1 cellular context compared by ENCODE assay signal in the genomic region with DNA sequence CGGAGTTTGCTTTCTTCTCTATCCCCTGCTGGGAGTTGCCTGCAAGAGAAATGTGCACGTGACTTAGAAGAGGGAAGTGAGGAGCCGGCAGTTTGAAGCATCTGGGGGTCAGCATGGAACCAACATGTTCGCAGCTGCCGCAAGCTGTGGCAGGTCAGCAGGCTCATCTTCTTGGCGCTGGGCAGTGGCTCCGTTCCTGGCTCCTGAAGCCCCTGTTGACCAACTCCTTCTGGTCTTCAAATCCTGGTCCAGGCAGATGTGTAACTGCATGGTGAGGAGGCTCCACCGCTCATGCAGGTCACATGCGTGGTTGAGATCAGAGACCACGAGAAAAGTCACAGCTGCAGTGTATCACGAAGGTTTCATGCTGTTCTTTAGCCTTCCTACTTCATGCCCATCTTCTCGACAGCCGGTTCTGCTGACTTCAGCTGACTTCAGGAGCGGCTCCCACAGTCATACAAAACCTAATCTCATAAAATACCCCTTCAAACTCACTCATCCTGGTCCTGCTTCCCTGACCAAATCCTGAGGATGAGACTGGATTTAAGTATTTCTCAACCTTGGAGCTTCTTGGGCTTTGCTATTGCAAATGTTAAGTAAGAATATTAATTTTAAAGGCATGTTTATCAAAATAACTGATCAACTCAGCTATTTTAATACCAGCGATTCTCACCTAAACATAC.
A peak's percentile ranks its signal among the peaks of the same experiment; 100 is the strongest.
TF ChIP-seq lines count a peak whose summit lies in the region.

No MANE protein-coding gene starts in this region.

TF ChIP-seq in K562, 482 proteins besides CTCF, POLR2A, EP300 and RAD21 (continues in another document):
- no peak for TF ChIP-seq ARID1B (IDR thresholded peaks at IDR 0.05)
- TF ChIP-seq ZNF311 (CRISPR knock-in tag; IDR thresholded peaks at IDR 0.05): no peak
- TF ChIP-seq ZNF282 (CRISPR knock-in tag; IDR thresholded peaks at IDR 0.05): no peak
- no peak for TF ChIP-seq MBD1 (CRISPR knock-in tag; IDR thresholded peaks at IDR 0.05)
- TF ChIP-seq NFIX (CRISPR knock-in tag; IDR thresholded peaks at IDR 0.05; ENCODE audit: low read depth): no peak
- no peak for TF ChIP-seq RCOR1 (IDR thresholded peaks at IDR 0.05; ENCODE audit: borderline replicate concordance in 1 of 2, low read depth in 2 of 2, low read length in 2 of 2)
- no peak for TF ChIP-seq ZNF121 (CRISPR knock-in tag; conservative IDR thresholded peaks at IDR 0.05)
- no peak for TF ChIP-seq EP400 (IDR thresholded peaks at IDR 0.05)
- TF ChIP-seq ZNF780A (CRISPR knock-in tag; IDR thresholded peaks at IDR 0.05): no peak
- no peak for TF ChIP-seq ARID4B (CRISPR knock-in tag; IDR thresholded peaks at IDR 0.05)
- peak in 1 of 3 experiments; percentile 91; a peak in 2 of 6 replicates for TF ChIP-seq ZBTB11 (CRISPR knock-in tag; IDR thresholded peaks at IDR 0.05)
- TF ChIP-seq ZSCAN32 (CRISPR knock-in tag; IDR thresholded peaks at IDR 0.05): no peak
- TF ChIP-seq MGA (IDR thresholded peaks at IDR 0.05): peak; percentile 43
- TF ChIP-seq ZNF77 (CRISPR knock-in tag; IDR thresholded peaks at IDR 0.05): no peak
- no peak for TF ChIP-seq ETV6 (IDR thresholded peaks at IDR 0.05; ENCODE audit: borderline replicate concordance in 1 of 2, low read depth in 2 of 2, low read length in 1 of 2)
- no peak for TF ChIP-seq ETV6 (CRISPR knock-in tag; IDR thresholded peaks at IDR 0.05; ENCODE audit: borderline replicate concordance)
- TF ChIP-seq SMARCA5 (IDR thresholded peaks at IDR 0.05): no peak
- TF ChIP-seq RAD51 (IDR thresholded peaks at IDR 0.05; ENCODE audit: borderline replicate concordance, low read depth): 0 out of 2 replicates have a peak, but pooled peaks have one; percentile 15
- no peak for TF ChIP-seq GTF2B (IDR thresholded peaks at IDR 0.05; ENCODE audit: extremely low read depth, insufficient read length)
- no peak for TF ChIP-seq HDAC8 (tag; IDR thresholded peaks at IDR 0.05)
- no peak for TF ChIP-seq NFATC3 (IDR thresholded peaks at IDR 0.05)
- no peak for TF ChIP-seq SMAD4 (CRISPR knock-in tag; conservative IDR thresholded peaks at IDR 0.05)
- no peak for TF ChIP-seq TAF1 (IDR thresholded peaks at IDR 0.05; ENCODE audit: control insufficient read depth, extremely low read depth, insufficient read depth, low read length, severe bottlenecking)
- TF ChIP-seq MED1 (CRISPR knock-in tag; IDR thresholded peaks at IDR 0.05; ENCODE audit: borderline replicate concordance): no peak
- TF ChIP-seq, protein P1, sequence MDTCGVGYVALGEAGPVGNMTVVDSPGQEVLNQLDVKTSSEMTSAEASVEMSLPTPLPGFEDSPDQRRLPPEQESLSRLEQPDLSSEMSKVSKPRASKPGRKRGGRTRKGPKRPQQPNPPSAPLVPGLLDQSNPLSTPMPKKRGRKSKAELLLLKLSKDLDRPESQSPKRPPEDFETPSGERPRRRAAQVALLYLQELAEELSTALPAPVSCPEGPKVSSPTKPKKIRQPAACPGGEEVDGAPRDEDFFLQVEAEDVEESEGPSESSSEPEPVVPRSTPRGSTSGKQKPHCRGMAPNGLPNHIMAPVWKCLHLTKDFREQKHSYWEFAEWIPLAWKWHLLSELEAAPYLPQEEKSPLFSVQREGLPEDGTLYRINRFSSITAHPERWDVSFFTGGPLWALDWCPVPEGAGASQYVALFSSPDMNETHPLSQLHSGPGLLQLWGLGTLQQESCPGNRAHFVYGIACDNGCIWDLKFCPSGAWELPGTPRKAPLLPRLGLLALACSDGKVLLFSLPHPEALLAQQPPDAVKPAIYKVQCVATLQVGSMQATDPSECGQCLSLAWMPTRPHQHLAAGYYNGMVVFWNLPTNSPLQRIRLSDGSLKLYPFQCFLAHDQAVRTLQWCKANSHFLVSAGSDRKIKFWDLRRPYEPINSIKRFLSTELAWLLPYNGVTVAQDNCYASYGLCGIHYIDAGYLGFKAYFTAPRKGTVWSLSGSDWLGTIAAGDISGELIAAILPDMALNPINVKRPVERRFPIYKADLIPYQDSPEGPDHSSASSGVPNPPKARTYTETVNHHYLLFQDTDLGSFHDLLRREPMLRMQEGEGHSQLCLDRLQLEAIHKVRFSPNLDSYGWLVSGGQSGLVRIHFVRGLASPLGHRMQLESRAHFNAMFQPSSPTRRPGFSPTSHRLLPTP (IDR thresholded peaks at IDR 0.05; ENCODE audit: borderline replicate concordance, extremely low read depth, insufficient read length): no peak
- no peak for TF ChIP-seq KLF6 (CRISPR knock-in tag; IDR thresholded peaks at IDR 0.05; ENCODE audit: borderline replicate concordance)
- TF ChIP-seq HCFC1 (IDR thresholded peaks at IDR 0.05; ENCODE audit: low read depth, low read length): no peak
